Comparison of ENCODE assay signal across 12 cellular contexts in genomic region chrX:79524642-79525041, GRCh38.
DNase-seq lines count a peak whose midpoint lies in the region; ATAC-seq, FAIRE-seq and TF ChIP-seq lines count a peak whose summit lies in the region.
"Had no signal": no experiment of that assay in that cellular context is flagged by ENCODE, and none has a peak within 500 bp of the region (broad histone marks: within the 10 kb centered on the region; RNA-seq: fewer than 3 reads in every experiment).

No MANE protein-coding gene starts in this region.

- no peak for TF ChIP-seq POLR2A in A549 (IDR thresholded peaks at IDR 0.05; ENCODE audit: low read length)
- TF ChIP-seq POLR2A in GM12891 (IDR thresholded peaks at IDR 0.05; ENCODE audit: low read depth, low read length) = no peak
- TF ChIP-seq POLR2A in transverse colon (IDR thresholded peaks at IDR 0.05) = no peak

- H3K4me2 ChIP-seq in A549 = no peak overlapping the region

- FAIRE-seq in A549 (lab: Jason Lieb, UNC) (peak; percentile 28), GM12891 (lab: Jason Lieb, UNC) (no peak)

- in situ Hi-C loops in transverse colon (cut with MboI; ENCODE audit: low pct_ligation_motif_present in 1 of 4, low pct_unique_long_range_greater_than_20kb in 1 of 4, low sequenced_read_pairs in 3 of 4) = no loop called here

- TF ChIP-seq EP300 in A549 (IDR thresholded peaks at IDR 0.05) = no peak
- no peak for TF ChIP-seq EP300 in transverse colon (IDR thresholded peaks at IDR 0.05; ENCODE audit: low read depth)

- TF ChIP-seq CTCF in A549 (IDR thresholded peaks at IDR 0.05) (no peak), cardiac fibroblast (IDR thresholded peaks at IDR 0.05; ENCODE audit: low read depth, low read length) (peak; percentile 20), transverse colon (IDR thresholded peaks at IDR 0.05) (peak in 1 of 5 experiments; percentile 9)

- POLR2A ChIA-PET in A549 (lab: Yijun Ruan, JAX) = no interaction called here

- no peak for TF ChIP-seq RAD21 in A549 (conservative IDR thresholded peaks at IDR 0.05 in 1 of 2, IDR thresholded peaks at IDR 0.05 in 1 of 2)

- CTCF ChIA-PET in A549 (lab: Yijun Ruan, JAX) = no interaction called here

- no peak overlapping the region for H3K4me3 ChIP-seq in A549
- H3K4me3 ChIP-seq in cardiac fibroblast (replicated peaks in 1 of 2; ENCODE audit: low read depth in 2 of 2, low read length in 2 of 2) = no peak overlapping the region
- no peak overlapping the region for H3K4me3 ChIP-seq in transverse colon
- H3K4me3 ChIP-seq: spleen had no signal

- 0% methylated on average over 2 of the region's 2 CpGs for WGBS in A549 (ENCODE audit: missing lambda C conversion rate)
- 17% methylated on average over 2 of the region's 2 CpGs; no CpG with 5 or more reads in 1 of the 2 donors for WGBS in transverse colon (ENCODE audit: low coverage in 1 of 2), 2 donors

- no peaks in the 10 kb centered on the region for H3K36me3 ChIP-seq in transverse colon
- H3K36me3 ChIP-seq: spleen had no signal

- intact Hi-C loops in transverse colon (cut with DNase I; ENCODE audit: low total_unique reads) = no loop called here

- DNase-seq in A549 (ENCODE audit: low read depth in 1 of 2, low spot score in 1 of 2) (peak in 1 of 2 experiments; percentile 8), cardiac fibroblast (ENCODE audit: low read depth in 2 of 2) (peak in 1 of 2 donors; percentile 0), AG20443 (ENCODE audit: low spot score) (no peak), GM12891 (ENCODE audit: insufficient read length, low spot score) (no peak), GOT3 (lab: John Stamatoyannopoulos, UW) (no peak), transverse colon (no peak)
- DNase-seq: activated CD8-positive, alpha-beta memory T cell treated with anti-CD3 and anti-CD28 coated beads for 24 hours; anterior cingulate cortex; NCI-H1105 treated with DMSO at 0.1 percent for 48 hours; spleen had no signal

- H3K4me1 ChIP-seq in A549 (no peaks in the 10 kb centered on the region), transverse colon (no peaks in the 10 kb centered on the region)
- H3K4me1 ChIP-seq: spleen had no signal

- H3K9me3 ChIP-seq in A549 (no peaks in the 10 kb centered on the region), transverse colon (no peaks in the 10 kb centered on the region)

- ATAC-seq in A549 (no peak), GM18858 (IDR thresholded peaks at IDR 0.05; ENCODE audit: unreplicated experiment) (peak; percentile 49), HG03520 (IDR thresholded peaks at IDR 0.05; ENCODE audit: unreplicated experiment) (peak; percentile 69)

- no peak overlapping the region for H3K27ac ChIP-seq in A549
- no peak overlapping the region for H3K27ac ChIP-seq in transverse colon
- H3K27ac ChIP-seq: spleen had no signal

- H3K27me3 ChIP-seq in transverse colon = no peaks in the 10 kb centered on the region
- H3K27me3 ChIP-seq: spleen had no signal

TF ChIP-seq in A549, 52 proteins besides CTCF, POLR2A, EP300 and RAD21:
- TF ChIP-seq NR3C1 (IDR thresholded peaks at IDR 0.05) = no peak
- no peak for TF ChIP-seq RCOR1 (IDR thresholded peaks at IDR 0.05; ENCODE audit: low read depth, low read length)
- no peak for TF ChIP-seq EHF (CRISPR knock-in tag; IDR thresholded peaks at IDR 0.05)
- TF ChIP-seq ELK1 (IDR thresholded peaks at IDR 0.05; ENCODE audit: low read depth, low read length) = no peak
- no peak for TF ChIP-seq USF2 (IDR thresholded peaks at IDR 0.05)
- TF ChIP-seq GATA3 (IDR thresholded peaks at IDR 0.05; ENCODE audit: borderline replicate concordance) = no peak
- TF ChIP-seq CHD2 (IDR thresholded peaks at IDR 0.05; ENCODE audit: low read length, partially characterized antibody) = no peak
- no peak for TF ChIP-seq CEBPB (IDR thresholded peaks at IDR 0.05)
- TF ChIP-seq RNF2 (IDR thresholded peaks at IDR 0.05; ENCODE audit: borderline replicate concordance, low read depth) = no peak
- no peak for TF ChIP-seq FOSB (CRISPR knock-in tag; IDR thresholded peaks at IDR 0.05)
- TF ChIP-seq TFCP2L1 (CRISPR knock-in tag; IDR thresholded peaks at IDR 0.05) = no peak
- no peak for TF ChIP-seq JUN (IDR thresholded peaks at IDR 0.05)
- TF ChIP-seq KDM1A (IDR thresholded peaks at IDR 0.05; ENCODE audit: low read depth) = no peak
TF ChIP-seq in A549: peak in this region for 0.

TF ChIP-seq in GM12891, 5 proteins besides CTCF, POLR2A, EP300 and RAD21:
- TF ChIP-seq POU2F2 (IDR thresholded peaks at IDR 0.05; ENCODE audit: low read depth, low read length) (no peak), SPI1 (IDR thresholded peaks at IDR 0.05; ENCODE audit: low read depth, low read length) (no peak), TAF1 (IDR thresholded peaks at IDR 0.05; ENCODE audit: low read depth, low read length) (no peak), POLR2AphosphoS5 (IDR thresholded peaks at IDR 0.05; ENCODE audit: low read depth, low read length) (no peak), PAX5 (IDR thresholded peaks at IDR 0.05; ENCODE audit: insufficient read depth, low read length, severe bottlenecking) (no peak)

Comparison
In these comparisons a context has a peak if more than half of its experiments do, and no peak if none do; other contexts are left out.
1. ATAC-seq: peak in GM18858 (single experiment) and HG03520 (single experiment); none in A549 (0 of 2).